ENCODE assay signal across 32 cellular contexts in the genomic region with DNA sequence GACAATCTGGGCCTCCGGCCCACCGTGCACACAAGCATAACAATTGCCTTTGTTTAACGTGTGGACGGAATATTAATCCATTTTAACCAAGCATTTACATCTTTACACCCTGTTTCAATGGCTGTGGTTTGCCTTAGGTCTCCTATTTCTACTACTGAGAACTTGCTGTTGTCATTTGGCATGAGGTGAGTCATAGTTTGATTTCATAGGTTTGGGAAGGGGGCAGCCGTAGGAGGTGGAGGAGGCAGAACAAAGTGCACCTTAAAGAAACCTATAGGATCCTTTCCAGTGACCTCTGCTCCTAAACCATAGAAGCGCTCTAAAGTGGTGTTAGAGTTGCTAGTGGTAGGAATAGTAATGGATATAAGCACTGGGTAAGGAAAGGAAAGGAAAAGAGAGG. TPM values are rescaled to one million over a fixed set of nuclear protein-coding genes. Genes with fewer than 3 reads are reported as not detected.
"Had no signal": no experiment of that assay in that cellular context is flagged by ENCODE, and none has a peak within 500 bp of the region (broad histone marks: within the 10 kb centered on the region; RNA-seq: fewer than 3 reads in every experiment).

No MANE protein-coding gene starts in this region.

- H3K27ac Mint-ChIP-seq: activated CD4-positive, alpha-beta memory T cell treated with anti-CD3 and anti-CD28 coated beads, Interleukin-2, amount 10 ng/mL, durations not matched to agents 7 days and 5 days; activated CD4-positive, alpha-beta T cell treated with anti-CD3 and anti-CD28 coated beads for 36 hours; activated CD4-positive, alpha-beta T cell treated with anti-CD3 and anti-CD28 coated beads, Interleukin-2, amount 10 ng/mL, durations not matched to agents 7 days and 5 days; activated CD8-positive, alpha-beta memory T cell treated with anti-CD3 and anti-CD28 coated beads, Interleukin-2, amount 10 ng/mL, durations not matched to agents 7 days and 5 days; activated CD8-positive, alpha-beta T cell treated with anti-CD3 and anti-CD28 coated beads, Interleukin-2, amount 10 ng/mL, durations not matched to agents 7 days and 5 days; activated naive CD4-positive, alpha-beta T cell treated with anti-CD3 and anti-CD28 coated beads, Interleukin-2, amount 10 ng/mL, durations not matched to agents 7 days and 5 days; activated naive CD4-positive, alpha-beta T cell treated with anti-CD3 and anti-CD28 coated beads, Interleukin-2, amount 50 U/mL, for 24 hours; activated naive CD8-positive, alpha-beta T cell; activated naive CD8-positive, alpha-beta T cell treated with anti-CD3 and anti-CD28 coated beads, Interleukin-2, amount 10 ng/mL, durations not matched to agents 7 days and 5 days; activated naive CD8-positive, alpha-beta T cell treated with anti-CD3 and anti-CD28 coated beads, Interleukin-2, amount 50 U/mL, for 24 hours; activated T-cell treated with anti-CD3 and anti-CD28 coated beads, Interleukin-2, amount 50 U/mL, for 24 hours; activated T-helper 2 cell treated with anti-CD3 and anti-CD28 coated beads, Interferon-gamma antibody, Interleukin-2, Interleukin-4, amounts not matched to agents 10 μg/mL and 5 μg/mL and 100 μg/mL, durations not matched to agents 14 hours and 24 hours and 36 hours; T-helper 1 cell treated with Interleukin-12 subunit alpha and Interleukin-12 subunit beta and Interleukin-4 antibody, amounts not matched to agents 30 μg/mL and 1 μg/mL, for 36 hours; T-helper 2 cell treated with Interferon-gamma antibody and Interleukin-4, amounts not matched to agents 5 μg/mL and 100 μg/mL, for 36 hours; WTC11 had no signal

- ATAC-seq: activated CD4-positive, alpha-beta T cell treated with anti-CD3 and anti-CD28 coated beads for 36 hours; activated CD4-positive, CD25-positive, alpha-beta regulatory T cell treated with anti-CD3 and anti-CD28 coated beads, Interleukin-2, amount 50 U/mL, for 24 hours; activated CD8-positive, alpha-beta memory T cell treated with anti-CD3 and anti-CD28 coated beads, Interleukin-2, amount 10 ng/mL, durations not matched to agents 7 days and 5 days; activated CD8-positive, alpha-beta T cell treated with anti-CD3 and anti-CD28 coated beads, Interleukin-2, amount 10 ng/mL, durations not matched to agents 7 days and 5 days; activated naive CD8-positive, alpha-beta T cell treated with anti-CD3 and anti-CD28 coated beads, Interleukin-2, amount 50 U/mL, for 24 hours; body of pancreas; WTC11 had no signal

- H3K4me1 Mint-ChIP-seq: activated CD4-positive, alpha-beta memory T cell treated with anti-CD3 and anti-CD28 coated beads, Interleukin-2, amount 10 ng/mL, durations not matched to agents 7 days and 5 days; activated CD4-positive, alpha-beta T cell treated with anti-CD3 and anti-CD28 coated beads for 36 hours; activated CD4-positive, alpha-beta T cell treated with anti-CD3 and anti-CD28 coated beads, Interleukin-2, amount 10 ng/mL, durations not matched to agents 7 days and 5 days; activated CD8-positive, alpha-beta memory T cell treated with anti-CD3 and anti-CD28 coated beads, Interleukin-2, amount 10 ng/mL, durations not matched to agents 7 days and 5 days; activated naive CD4-positive, alpha-beta T cell treated with anti-CD3 and anti-CD28 coated beads, Interleukin-2, amount 10 ng/mL, durations not matched to agents 7 days and 5 days; activated naive CD4-positive, alpha-beta T cell treated with anti-CD3 and anti-CD28 coated beads, Interleukin-2, amount 50 U/mL, for 24 hours; activated naive CD8-positive, alpha-beta T cell treated with anti-CD3 and anti-CD28 coated beads, Interleukin-2, amount 10 ng/mL, durations not matched to agents 7 days and 5 days had no signal

- H3K36me3 ChIP-seq: WERI-Rb-1 had no signal

- H3K4me1 ChIP-seq: body of pancreas had no signal

- DNase-seq: activated CD4-positive, alpha-beta memory T cell treated with anti-CD3 and anti-CD28 coated beads, Interleukin-2, amount 10 ng/mL, durations not matched to agents 7 days and 5 days; activated CD4-positive, alpha-beta T cell treated with anti-CD3 and anti-CD28 coated beads for 1 hour; activated CD4-positive, alpha-beta T cell treated with anti-CD3 and anti-CD28 coated beads for 36 hours; activated CD4-positive, alpha-beta T cell treated with anti-CD3 and anti-CD28 coated beads for 48 hours; activated CD4-positive, alpha-beta T cell treated with anti-CD3 and anti-CD28 coated beads, Interleukin-2, amount 10 ng/mL, durations not matched to agents 7 days and 5 days; activated CD4-positive, alpha-beta T cell treated with anti-CD3 and anti-CD28 coated beads, Interleukin-2, amount 50 U/mL, for 48 hours; activated CD4-positive, CD25-positive, alpha-beta regulatory T cell; activated CD8-positive, alpha-beta memory T cell treated with anti-CD3 and anti-CD28 coated beads for 24 hours; activated CD8-positive, alpha-beta memory T cell treated with anti-CD3 and anti-CD28 coated beads, Interleukin-2, amount 10 ng/mL, durations not matched to agents 7 days and 5 days; activated CD8-positive, alpha-beta memory T cell treated with anti-CD3 and anti-CD28 coated beads, Interleukin-2, amount 50 U/mL, for 48 hours; activated CD8-positive, alpha-beta T cell treated with anti-CD3 and anti-CD28 coated beads, Interleukin-2, amount 10 ng/mL, durations not matched to agents 7 days and 5 days; activated effector memory CD4-positive, alpha-beta T cell treated with Interleukin-2 at 50 U/mL for 16 hours; activated gamma-delta T cell; activated naive CD4-positive, alpha-beta T cell treated with anti-CD3 and anti-CD28 coated beads, Interleukin-2, amount 10 ng/mL, durations not matched to agents 7 days and 5 days; activated naive CD4-positive, alpha-beta T cell treated with Interleukin-2 at 50 U/mL for 16 hours; activated naive CD8-positive, alpha-beta T cell treated with anti-CD3 and anti-CD28 coated beads, Interleukin-2, amount 10 ng/mL, durations not matched to agents 7 days and 5 days; activated naive CD8-positive, alpha-beta T cell treated with anti-CD3 and anti-CD28 coated beads, Interleukin-2, amount 50 U/mL, for 24 hours; activated T-cell treated with anti-CD3 and anti-CD28 coated beads, Interleukin-2, amount 50 U/mL, for 24 hours; activated T-cell treated with anti-CD3 and anti-CD28 coated beads, Interleukin-2, amount 50 U/mL, for 48 hours; aorta; body of pancreas; central memory CD4-positive, alpha-beta T cell; T-helper 2 cell; T-helper 9 cell; WERI-Rb-1 had no signal

- H3K4me3 ChIP-seq: body of pancreas had no signal

- H3K27me3 Mint-ChIP-seq: activated CD4-positive, alpha-beta memory T cell treated with anti-CD3 and anti-CD28 coated beads, Interleukin-2, amount 10 ng/mL, durations not matched to agents 7 days and 5 days; activated CD4-positive, alpha-beta T cell treated with anti-CD3 and anti-CD28 coated beads, Interleukin-2, amount 10 ng/mL, durations not matched to agents 7 days and 5 days; activated CD8-positive, alpha-beta memory T cell treated with anti-CD3 and anti-CD28 coated beads, Interleukin-2, amount 10 ng/mL, durations not matched to agents 7 days and 5 days; activated naive CD4-positive, alpha-beta T cell treated with anti-CD3 and anti-CD28 coated beads, Interleukin-2, amount 10 ng/mL, durations not matched to agents 7 days and 5 days; activated naive CD4-positive, alpha-beta T cell treated with anti-CD3 and anti-CD28 coated beads, Interleukin-2, amount 50 U/mL, for 24 hours; activated naive CD8-positive, alpha-beta T cell; activated naive CD8-positive, alpha-beta T cell treated with anti-CD3 and anti-CD28 coated beads, Interleukin-2, amount 10 ng/mL, durations not matched to agents 7 days and 5 days; activated naive CD8-positive, alpha-beta T cell treated with anti-CD3 and anti-CD28 coated beads, Interleukin-2, amount 50 U/mL, for 24 hours; activated T-cell treated with anti-CD3 and anti-CD28 coated beads, Interleukin-2, amount 50 U/mL, for 24 hours had no signal

- H3K27me3 ChIP-seq: body of pancreas had no signal

- H3K36me3 Mint-ChIP-seq: activated CD8-positive, alpha-beta memory T cell treated with anti-CD3 and anti-CD28 coated beads, Interleukin-2, amount 10 ng/mL, durations not matched to agents 7 days and 5 days; activated naive CD4-positive, alpha-beta T cell treated with anti-CD3 and anti-CD28 coated beads, Interleukin-2, amount 10 ng/mL, durations not matched to agents 7 days and 5 days; activated naive CD4-positive, alpha-beta T cell treated with anti-CD3 and anti-CD28 coated beads, Interleukin-2, amount 50 U/mL, for 24 hours; activated naive CD8-positive, alpha-beta T cell; activated naive CD8-positive, alpha-beta T cell treated with anti-CD3 and anti-CD28 coated beads, Interleukin-2, amount 10 ng/mL, durations not matched to agents 7 days and 5 days had no signal

- H3K4me3 Mint-ChIP-seq: activated CD4-positive, alpha-beta memory T cell treated with anti-CD3 and anti-CD28 coated beads, Interleukin-2, amount 10 ng/mL, durations not matched to agents 7 days and 5 days; activated CD4-positive, alpha-beta T cell treated with anti-CD3 and anti-CD28 coated beads for 36 hours; activated CD4-positive, alpha-beta T cell treated with anti-CD3 and anti-CD28 coated beads, Interleukin-2, amount 10 ng/mL, durations not matched to agents 7 days and 5 days; activated CD8-positive, alpha-beta memory T cell treated with anti-CD3 and anti-CD28 coated beads, Interleukin-2, amount 10 ng/mL, durations not matched to agents 7 days and 5 days; activated CD8-positive, alpha-beta T cell treated with anti-CD3 and anti-CD28 coated beads, Interleukin-2, amount 10 ng/mL, durations not matched to agents 7 days and 5 days; activated naive CD4-positive, alpha-beta T cell treated with anti-CD3 and anti-CD28 coated beads, Interleukin-2, amount 10 ng/mL, durations not matched to agents 7 days and 5 days; activated naive CD4-positive, alpha-beta T cell treated with anti-CD3 and anti-CD28 coated beads, Interleukin-2, amount 50 U/mL, for 24 hours; activated naive CD8-positive, alpha-beta T cell; activated naive CD8-positive, alpha-beta T cell treated with anti-CD3 and anti-CD28 coated beads, Interleukin-2, amount 10 ng/mL, durations not matched to agents 7 days and 5 days; activated naive CD8-positive, alpha-beta T cell treated with anti-CD3 and anti-CD28 coated beads, Interleukin-2, amount 50 U/mL, for 24 hours; activated T-cell treated with anti-CD3 and anti-CD28 coated beads, Interleukin-2, amount 50 U/mL, for 24 hours; T-helper 1 cell treated with Interleukin-12 subunit alpha and Interleukin-12 subunit beta and Interleukin-4 antibody, amounts not matched to agents 30 μg/mL and 1 μg/mL, for 36 hours; T-helper 2 cell treated with Interferon-gamma antibody and Interleukin-4, amounts not matched to agents 5 μg/mL and 100 μg/mL, for 36 hours; WTC11 had no signal

- H3K27ac ChIP-seq: body of pancreas, WERI-Rb-1 had no signal

RNA-seq across cellular contexts. Expression of a gene that starts 59.4 kb away (rescaled TPM):
- total RNA-seq: activated CD4-positive, alpha-beta memory T cell treated with anti-CD3 and anti-CD28 coated beads, Interleukin-2, amount 10 ng/mL, durations not matched to agents 7 days and 5 days; activated CD4-positive, alpha-beta T cell treated with anti-CD3 and anti-CD28 coated beads for 36 hours; activated naive CD8-positive, alpha-beta T cell treated with anti-CD3 and anti-CD28 coated beads, Interleukin-2, amount 10 ng/mL, durations not matched to agents 7 days and 5 days had no signal
